ENCODE assay signal across 20 cellular contexts in genomic region chr15:89899951-89900567, GRCh38. TPM values are rescaled to one million over a fixed set of nuclear protein-coding genes. Genes with fewer than 3 reads are reported as not detected.
A peak's percentile ranks its signal among the peaks of the same experiment; 100 is the strongest.
DNase-seq lines count a peak whose midpoint lies in the region; TF ChIP-seq lines count a peak whose summit lies in the region.
"Had no signal": no experiment of that assay in that cellular context is flagged by ENCODE, and none has a peak within 500 bp of the region (broad histone marks: within the 10 kb centered on the region; RNA-seq: fewer than 3 reads in every experiment).

No MANE protein-coding gene starts in this region.

- no peak overlapping the region for H2AFZ ChIP-seq in MM.1S (ENCODE audit: low read length)
- H2AFZ ChIP-seq: GM23338 had no signal

- peaks cover 83% of the 10 kb centered on the region for H3K36me3 Mint-ChIP-seq in dendritic cell treated with granulocyte-macrophage colony-stimulating factor and Interleukin-4, amounts not matched to agents 40 ng/mL and 50 ng/mL, for 4 days (ENCODE audit: low read depth)
- peaks cover 21% of the 10 kb centered on the region for H3K36me3 Mint-ChIP-seq in osteocyte (ENCODE audit: unreplicated experiment)
- H3K36me3 Mint-ChIP-seq: CD8-positive, alpha-beta T cell had no signal

- intact Hi-C loops in cardiac septum (cut with DNase I), result loop anchor here (5.0 to 10.0 kb wide), 3 partner anchors 97 to 325 kb away; no protein-coding TSS in a partner anchor
- intact Hi-C loops in dendritic cell treated with granulocyte-macrophage colony-stimulating factor and Interleukin-4, amounts not matched to agents 40 ng/mL and 50 ng/mL, for 4 days (cut with micrococcal nuclease), result loop anchor here (5.0 kb wide), 1 partner anchor 172 kb away; no protein-coding TSS in a partner anchor

- H3K79me2 ChIP-seq in MM.1S (ENCODE audit: low read length), result no peaks in the 10 kb centered on the region

- H3K27me3 ChIP-seq in right atrium auricular region, result no peaks in the 10 kb centered on the region
- H3K27me3 ChIP-seq in MM.1S (replicated peaks; ENCODE audit: insufficient read depth, low read length), result no peaks in the 10 kb centered on the region

- H3K4me3 ChIP-seq in right atrium auricular region (no peak overlapping the region), MM.1S (ENCODE audit: low read length) (no peak overlapping the region)
- H3K4me3 ChIP-seq: GM23338 had no signal

- H3K4me3 Mint-ChIP-seq in dendritic cell treated with granulocyte-macrophage colony-stimulating factor and Interleukin-4, amounts not matched to agents 40 ng/mL and 50 ng/mL, for 4 days, result no peak overlapping the region
- H3K4me3 Mint-ChIP-seq in osteocyte (ENCODE audit: unreplicated experiment), result no peak overlapping the region
- H3K4me3 Mint-ChIP-seq: CD8-positive, alpha-beta T cell; GM23338; H9 had no signal

- no peaks in the 10 kb centered on the region for H4K20me1 ChIP-seq in MM.1S (ENCODE audit: insufficient read depth, low read length)

- peak; percentile 30 for DNase-seq in right atrium auricular region (ENCODE audit: low spot score)
- DNase-seq in cardiac septum (ENCODE audit: low spot score), result no peak
- DNase-seq in osteocyte (ENCODE audit: extremely low spot score, unreplicated experiment), result peak; percentile 77
- no peak for DNase-seq in OCI-M1 (lab: John Stamatoyannopoulos, UW)
- no peak for DNase-seq in MM.1S
- DNase-seq in activated T-cell treated with anti-CD3 and anti-CD28 coated beads, Interleukin-2, amount 50 U/mL, for 1 hour, result no peak
- DNase-seq in stimulated activated CD4-positive, alpha-beta T cell treated with anti-CD3 and anti-CD28 coated beads, Interleukin-2, amount 100 ng/mL, for 48 hours, result no peak
- DNase-seq: Caco-2; CD8-positive, alpha-beta T cell; H9; Kasumi-1; NCI-H1105 treated with DMSO at 0.1 percent for 48 hours; NCI-H146; NCI-H2029; NCI-H446; NCI-H526; SHP77 treated with DMSO at 0.1 percent for 48 hours had no signal

- no peaks in the 10 kb centered on the region for H3F3A ChIP-seq in MM.1S (ENCODE audit: insufficient read depth, low read length)

- peaks cover 35% of the 10 kb centered on the region for H3K4me1 Mint-ChIP-seq in dendritic cell treated with granulocyte-macrophage colony-stimulating factor and Interleukin-4, amounts not matched to agents 40 ng/mL and 50 ng/mL, for 4 days (ENCODE audit: low read depth)
- H3K4me1 Mint-ChIP-seq in osteocyte (ENCODE audit: unreplicated experiment), result peaks cover 2% of the 10 kb centered on the region

- no peaks in the 10 kb centered on the region for H3K27me3 Mint-ChIP-seq in dendritic cell treated with granulocyte-macrophage colony-stimulating factor and Interleukin-4, amounts not matched to agents 40 ng/mL and 50 ng/mL, for 4 days
- H3K27me3 Mint-ChIP-seq in osteocyte (ENCODE audit: unreplicated experiment), result no peaks in the 10 kb centered on the region

- H3K9me3 ChIP-seq in right atrium auricular region (no peaks in the 10 kb centered on the region), MM.1S (replicated peaks; ENCODE audit: insufficient read depth, low read length) (no peaks in the 10 kb centered on the region)
- H3K9me3 ChIP-seq: Caco-2 had no signal

- H3K27ac Mint-ChIP-seq in dendritic cell treated with granulocyte-macrophage colony-stimulating factor and Interleukin-4, amounts not matched to agents 40 ng/mL and 50 ng/mL, for 4 days, result peak overlapping the region; percentile 72
- H3K27ac Mint-ChIP-seq in osteocyte (ENCODE audit: unreplicated experiment), result no peak overlapping the region
- H3K27ac Mint-ChIP-seq: CD8-positive, alpha-beta T cell; GM23338 had no signal

- H3K4me2 ChIP-seq in MM.1S (ENCODE audit: low read depth, low read length), result no peak overlapping the region
- H3K4me2 ChIP-seq: GM23338 had no signal

- no peaks in the 10 kb centered on the region for H3K9me2 ChIP-seq in MM.1S (replicated peaks; ENCODE audit: insufficient read depth, low read length)

- no peaks in the 10 kb centered on the region for H3K9me3 Mint-ChIP-seq in dendritic cell treated with granulocyte-macrophage colony-stimulating factor and Interleukin-4, amounts not matched to agents 40 ng/mL and 50 ng/mL, for 4 days
- no peaks in the 10 kb centered on the region for H3K9me3 Mint-ChIP-seq in osteocyte (ENCODE audit: unreplicated experiment)
- H3K9me3 Mint-ChIP-seq: CD8-positive, alpha-beta T cell; GM23338; H9 had no signal

- peak overlapping the region in 1 of 2 donors; percentile 62 for H3K27ac ChIP-seq in right atrium auricular region
- H3K27ac ChIP-seq in MM.1S (ENCODE audit: low read length), result no peak overlapping the region
- H3K27ac ChIP-seq: C4-2B had no signal

- no peak overlapping the region for H3K9ac ChIP-seq in MM.1S (ENCODE audit: low read length)

- TF ChIP-seq CTCF in right atrium auricular region (IDR thresholded peaks at IDR 0.05) (no peak), osteocyte (IDR thresholded peaks at IDR 0.05) (no peak), MM.1S (IDR thresholded peaks at IDR 0.05; ENCODE audit: low read length) (no peak)

- H3K4me1 ChIP-seq in right atrium auricular region (no peaks in the 10 kb centered on the region), MM.1S (ENCODE audit: low read length) (peaks cover 8% of the 10 kb centered on the region)

- H3K36me3 ChIP-seq in right atrium auricular region (peaks cover 27% of the 10 kb centered on the region), MM.1S (replicated peaks; ENCODE audit: insufficient read depth, low read length) (no peaks in the 10 kb centered on the region)

RNA-seq across cellular contexts. Expression of gene AP3S2, which starts 6.3 kb away (rescaled TPM):
- total RNA-seq in right atrium auricular region (10 to 100 TPM; 42.1 to 65.9 TPM), cardiac septum (33.6 TPM), osteocyte (26.9 and 29.3 TPM in 2 replicates)

RNA-seq across cellular contexts. Expression of gene ARPIN, which starts 12.7 kb away (rescaled TPM):
- total RNA-seq in right atrium auricular region, result 10 to 100 TPM in 1 of 2 donors, 1 to 10 TPM in 1; 8.3 to 11.8 TPM
- 14.4 TPM for total RNA-seq in cardiac septum
- 18.7 and 23.0 TPM in 2 replicates for total RNA-seq in osteocyte
- total RNA-seq: CD8-positive, alpha-beta T cell had no signal

Comparison
In these comparisons a context has a peak if more than half of its experiments do, and no peak if none do; other contexts are left out.
1. DNase-seq: peak in right atrium auricular region (single experiment) and osteocyte (single experiment); none in cardiac septum (single experiment), OCI-M1 (single experiment), MM.1S (single experiment), activated T-cell treated with anti-CD3 and anti-CD28 coated beads, Interleukin-2, amount 50 U/mL, for 1 hour (single experiment) and stimulated activated CD4-positive, alpha-beta T cell treated with anti-CD3 and anti-CD28 coated beads, Interleukin-2, amount 100 ng/mL, for 48 hours (0 of 2).